ENCODE assay signal across 12 cellular contexts in the genomic region with DNA sequence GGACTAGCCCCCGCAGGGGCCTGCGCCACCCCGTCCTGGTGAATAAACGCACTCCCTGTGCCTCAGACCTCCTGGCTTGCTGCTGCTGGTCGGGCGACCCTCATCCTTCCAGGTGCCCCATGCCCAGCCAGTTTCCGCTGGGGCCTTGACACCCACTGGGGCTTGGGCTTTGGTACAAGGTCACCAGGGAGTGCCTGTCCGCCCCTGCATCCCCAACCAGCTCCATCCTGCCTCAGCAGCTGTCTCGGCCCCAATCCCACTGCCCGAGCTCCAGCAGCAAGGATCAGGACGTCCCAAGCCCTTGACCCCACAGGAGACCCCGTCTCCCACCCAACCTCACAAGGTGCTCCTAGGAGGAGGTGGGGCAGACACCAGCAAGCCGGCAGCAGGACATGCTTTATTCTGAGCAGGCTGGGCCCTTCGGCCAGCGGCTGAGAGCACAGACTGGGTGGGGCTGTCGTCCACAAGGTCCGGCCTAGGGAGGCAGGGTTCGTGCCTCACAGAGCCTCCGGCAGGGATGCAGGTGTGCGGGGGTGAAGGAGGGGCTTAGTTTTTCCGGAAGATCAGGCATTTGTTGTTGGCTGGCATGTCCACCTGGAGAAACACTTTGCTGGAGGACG. TPM values are rescaled to one million over a fixed set of nuclear protein-coding genes. Genes with fewer than 3 reads are reported as not detected.
DNase-seq lines count a peak whose midpoint lies in the region; ATAC-seq and TF ChIP-seq lines count a peak whose summit lies in the region.
"Had no signal": no experiment of that assay in that cellular context is flagged by ENCODE, and none has a peak within 500 bp of the region (broad histone marks: within the 10 kb centered on the region; RNA-seq: fewer than 3 reads in every experiment).

No MANE protein-coding gene starts in this region.

- 89% methylated on average over 22 of the region's 22 CpGs; no CpG with 5 or more reads in 1 of the 2 donors for WGBS in transverse colon (ENCODE audit: low coverage in 1 of 2), 2 donors

- in situ Hi-C loops in transverse colon (cut with MboI; ENCODE audit: low pct_ligation_motif_present in 1 of 4, low pct_unique_long_range_greater_than_20kb in 1 of 4, low sequenced_read_pairs in 3 of 4): no loop called here

- H3K27ac Mint-ChIP-seq in CD4-positive, CD25-positive, alpha-beta regulatory T cell: no peak overlapping the region
- no peak overlapping the region for H3K27ac Mint-ChIP-seq in Calu3 (ENCODE audit: unreplicated experiment)
- no peak overlapping the region for H3K27ac Mint-ChIP-seq in activated naive CD8-positive, alpha-beta T cell
- H3K27ac Mint-ChIP-seq in naive thymus-derived CD8-positive, alpha-beta T cell: peak overlapping the region in 1 of 10 donors; percentile 60

- no peak for TF ChIP-seq CTCF in Calu3 (IDR thresholded peaks at IDR 0.05; ENCODE audit: unreplicated experiment)
- TF ChIP-seq CTCF in transverse colon (IDR thresholded peaks at IDR 0.05): no peak

- H3K27me3 ChIP-seq in CD4-positive, CD25-positive, alpha-beta regulatory T cell (ENCODE audit: control insufficient read depth, insufficient read depth, low read length): no peaks in the 10 kb centered on the region
- no peaks in the 10 kb centered on the region for H3K27me3 ChIP-seq in transverse colon
- H3K27me3 ChIP-seq: gastrocnemius medialis, pancreas had no signal

- ATAC-seq in CD4-positive, CD25-positive, alpha-beta regulatory T cell (ENCODE audit: low read depth in 2 of 2): no peak
- no peak for ATAC-seq in naive thymus-derived CD8-positive, alpha-beta T cell
- ATAC-seq: gastrocnemius medialis, pancreas, Right ventricle myocardium inferior had no signal

- H3K27ac ChIP-seq in CD4-positive, CD25-positive, alpha-beta regulatory T cell (ENCODE audit: insufficient read depth, low read length, poor library complexity, severe bottlenecking): no peak overlapping the region
- no peak overlapping the region for H3K27ac ChIP-seq in transverse colon
- H3K27ac ChIP-seq: pancreas had no signal

- H3K9me3 Mint-ChIP-seq in CD4-positive, CD25-positive, alpha-beta regulatory T cell: peaks cover 0 to 3% (median 0%) of the 10 kb centered on the region in 7 donors
- H3K9me3 Mint-ChIP-seq in Calu3 (ENCODE audit: low read depth, unreplicated experiment): no peaks in the 10 kb centered on the region
- no peaks in the 10 kb centered on the region for H3K9me3 Mint-ChIP-seq in activated naive CD8-positive, alpha-beta T cell (ENCODE audit: low read depth)
- H3K9me3 Mint-ChIP-seq in naive thymus-derived CD8-positive, alpha-beta T cell: peaks cover 0 to 6% (median 0%) of the 10 kb centered on the region in 9 donors

- peak overlapping the region; percentile 56 to 95 (median 74) for H3K4me3 Mint-ChIP-seq in CD4-positive, CD25-positive, alpha-beta regulatory T cell
- H3K4me3 Mint-ChIP-seq in Calu3 (ENCODE audit: low read depth, unreplicated experiment): peak overlapping the region; percentile 87
- H3K4me3 Mint-ChIP-seq in activated naive CD8-positive, alpha-beta T cell: peak overlapping the region; percentile 68
- H3K4me3 Mint-ChIP-seq in naive thymus-derived CD8-positive, alpha-beta T cell: peak overlapping the region in 7 of 10 donors; percentile 28 to 97 (median 48)

- POLR2A ChIA-PET in naive thymus-derived CD8-positive, alpha-beta T cell (lab: Charles Lee): no interaction called here

- peaks cover 0 to 4% of the 10 kb centered on the region in 2 experiments for H3K9me3 ChIP-seq in CD4-positive, CD25-positive, alpha-beta regulatory T cell (ENCODE audit: control insufficient read depth in 2 of 2, low read length in 2 of 2)
- H3K9me3 ChIP-seq in transverse colon: no peaks in the 10 kb centered on the region
- H3K9me3 ChIP-seq: gastrocnemius medialis, pancreas had no signal

- H3K4me3 ChIP-seq in CD4-positive, CD25-positive, alpha-beta regulatory T cell (ENCODE audit: low read depth, low read length): no peak overlapping the region
- no peak overlapping the region for H3K4me3 ChIP-seq in transverse colon
- H3K4me3 ChIP-seq: gastrocnemius medialis had no signal

- peaks cover 0 to 12% (median 4%) of the 10 kb centered on the region in 4 donors for H3K4me1 Mint-ChIP-seq in CD4-positive, CD25-positive, alpha-beta regulatory T cell
- H3K4me1 Mint-ChIP-seq in Calu3 (ENCODE audit: low read depth, unreplicated experiment): peaks cover 8% of the 10 kb centered on the region
- H3K4me1 Mint-ChIP-seq in activated naive CD8-positive, alpha-beta T cell (ENCODE audit: low read depth): peaks cover 7% of the 10 kb centered on the region
- peaks cover 3 to 18% (median 7%) of the 10 kb centered on the region in 4 donors for H3K4me1 Mint-ChIP-seq in naive thymus-derived CD8-positive, alpha-beta T cell

- no peak for TF ChIP-seq POLR2A in transverse colon (IDR thresholded peaks at IDR 0.05)

- no peaks in the 10 kb centered on the region for H3K36me3 ChIP-seq in CD4-positive, CD25-positive, alpha-beta regulatory T cell (ENCODE audit: control insufficient read depth, insufficient read depth, low read length)
- no peaks in the 10 kb centered on the region for H3K36me3 ChIP-seq in transverse colon

- no peaks in the 10 kb centered on the region for H3K36me3 Mint-ChIP-seq in CD4-positive, CD25-positive, alpha-beta regulatory T cell
- peaks cover 81% of the 10 kb centered on the region for H3K36me3 Mint-ChIP-seq in Calu3 (ENCODE audit: insufficient read depth, unreplicated experiment)
- H3K36me3 Mint-ChIP-seq in activated naive CD8-positive, alpha-beta T cell: no peaks in the 10 kb centered on the region
- peaks cover 0 to 2% (median 0%) of the 10 kb centered on the region in 3 donors for H3K36me3 Mint-ChIP-seq in naive thymus-derived CD8-positive, alpha-beta T cell

- no peak for DNase-seq in CD4-positive, CD25-positive, alpha-beta regulatory T cell
- DNase-seq in Calu3 (no peak), transverse colon (no peak), iPS-NIHi7 (ENCODE audit: extremely low spot score) (no peak), NCI-H82 (lab: John Stamatoyannopoulos, UW) (no peak)
- DNase-seq in naive thymus-derived CD8-positive, alpha-beta T cell: no peak
- DNase-seq: gastrocnemius medialis, mesenchymal stem cell had no signal

- intact Hi-C loops in Calu3 (cut with micrococcal nuclease; ENCODE audit: unreplicated experiment) (loop anchor here (10.0 kb wide), 1 partner anchor 109 kb away; the partner anchor contains the start of gene CAPN15), transverse colon (cut with DNase I; ENCODE audit: low total_unique reads) (no loop called here)

- BruUV-seq in Calu3 (replicated peaks; lab: Mats Ljungman, UMichigan): no TSS peak

- peaks cover 8% of the 10 kb centered on the region for H3K27me3 Mint-ChIP-seq in CD4-positive, CD25-positive, alpha-beta regulatory T cell
- no peaks in the 10 kb centered on the region for H3K27me3 Mint-ChIP-seq in Calu3 (ENCODE audit: unreplicated experiment)
- no peaks in the 10 kb centered on the region for H3K27me3 Mint-ChIP-seq in activated naive CD8-positive, alpha-beta T cell
- peaks cover 0 to 4% (median 0%) of the 10 kb centered on the region in 5 donors for H3K27me3 Mint-ChIP-seq in naive thymus-derived CD8-positive, alpha-beta T cell

- CTCF ChIA-PET in Calu3 (lab: Charles Lee): no interaction called here

- no peak for TF ChIP-seq EP300 in transverse colon (IDR thresholded peaks at IDR 0.05; ENCODE audit: low read depth)

- H3K4me1 ChIP-seq in CD4-positive, CD25-positive, alpha-beta regulatory T cell (ENCODE audit: control insufficient read depth, insufficient read depth, low read length, poor library complexity, severe bottlenecking): peaks cover 21% of the 10 kb centered on the region
- H3K4me1 ChIP-seq in transverse colon: peaks cover 11 to 33% (median 28%) of the 10 kb centered on the region in 4 donors

RNA-seq across cellular contexts. Expression of gene METTL26, which starts 1.9 kb away (rescaled TPM):
- total RNA-seq in CD4-positive, CD25-positive, alpha-beta regulatory T cell: 45.3 TPM
- 100 to 1,000 TPM in 2 of 4 donors, 10 to 100 TPM in 2; 82.7 to 133 (median 102) TPM for polyA plus RNA-seq in CD4-positive, CD25-positive, alpha-beta regulatory T cell
- total RNA-seq in Calu3 (2022): 117 and 121 TPM in 2 replicates
- total RNA-seq in naive thymus-derived CD8-positive, alpha-beta T cell: 10 to 100 TPM; 69.2 to 72.6 TPM
- 10 to 100 TPM; 88.4 to 98.4 (median 89.8) TPM for polyA plus RNA-seq in naive thymus-derived CD8-positive, alpha-beta T cell
- total RNA-seq in transverse colon: 10 to 100 TPM; 32.6 to 91.8 (median 86.7) TPM

RNA-seq across cellular contexts. Expression of gene WFIKKN1, which starts 3.4 kb away (rescaled TPM):
- total RNA-seq in CD4-positive, CD25-positive, alpha-beta regulatory T cell: 0.22 TPM
- not detected for polyA plus RNA-seq in CD4-positive, CD25-positive, alpha-beta regulatory T cell
- total RNA-seq in Calu3 (2022) (0.66 and 0.90 TPM in 2 replicates), transverse colon (10 to 100 TPM in 1 of 4 donors, 1 to 10 TPM in 3; 2.3 to 13.1 (median 4.2) TPM)
- total RNA-seq in naive thymus-derived CD8-positive, alpha-beta T cell: under 1 TPM; 0.47 to 0.57 TPM
- under 1 TPM in 1 of 3 donors, not detected in 2; 0.07 TPM for polyA plus RNA-seq in naive thymus-derived CD8-positive, alpha-beta T cell
- total RNA-seq: Daoy had no signal

RNA-seq across cellular contexts. Expression of gene MCRIP2, which starts 7.5 kb away (rescaled TPM):
- total RNA-seq in CD4-positive, CD25-positive, alpha-beta regulatory T cell: 10.5 TPM
- 10 to 100 TPM; 18.0 to 23.1 (median 18.4) TPM for polyA plus RNA-seq in CD4-positive, CD25-positive, alpha-beta regulatory T cell
- total RNA-seq in Calu3 (2022) (56.3 and 60.7 TPM in 2 replicates), transverse colon (100 to 1,000 TPM; 158 to 267 (median 211) TPM)
- total RNA-seq in naive thymus-derived CD8-positive, alpha-beta T cell: 10 to 100 TPM; 31.9 to 32.2 TPM
- polyA plus RNA-seq in naive thymus-derived CD8-positive, alpha-beta T cell: 10 to 100 TPM; 28.1 to 36.6 (median 35.5) TPM

RNA-seq across cellular contexts. Expression of gene WDR90, which starts 15.0 kb away (rescaled TPM):
- 11.4 TPM for total RNA-seq in CD4-positive, CD25-positive, alpha-beta regulatory T cell
- polyA plus RNA-seq in CD4-positive, CD25-positive, alpha-beta regulatory T cell: 1 to 10 TPM in 2 of 4 donors, under 1 TPM in 2; 0.89 to 2.5 (median 1.1) TPM
- total RNA-seq in Calu3 (2022) (142 and 162 TPM in 2 replicates), transverse colon (100 to 1,000 TPM in 2 of 4 donors, 10 to 100 TPM in 2; 23.0 to 166 (median 90.2) TPM)
- 10 to 100 TPM; 17.8 to 19.2 TPM for total RNA-seq in naive thymus-derived CD8-positive, alpha-beta T cell
- polyA plus RNA-seq in naive thymus-derived CD8-positive, alpha-beta T cell: 1 to 10 TPM in 2 of 3 donors, under 1 TPM in 1; 0.27 to 2.5 (median 1.5) TPM

RNA-seq across cellular contexts. Expression of gene RHOT2, which starts 33.8 kb away (rescaled TPM):
- total RNA-seq in CD4-positive, CD25-positive, alpha-beta regulatory T cell: 212 TPM
- polyA plus RNA-seq in CD4-positive, CD25-positive, alpha-beta regulatory T cell: 10 to 100 TPM; 34.3 to 47.1 (median 38.4) TPM
- total RNA-seq in Calu3 (2022): 154 and 163 TPM in 2 replicates
- 100 to 1,000 TPM; 220 TPM for total RNA-seq in naive thymus-derived CD8-positive, alpha-beta T cell
- 10 to 100 TPM; 25.1 to 44.8 (median 31.8) TPM for polyA plus RNA-seq in naive thymus-derived CD8-positive, alpha-beta T cell
- 100 to 1,000 TPM; 133 to 386 (median 259) TPM for total RNA-seq in transverse colon
